Comparison of ENCODE assay signal across 12 cellular contexts in the genomic region with DNA sequence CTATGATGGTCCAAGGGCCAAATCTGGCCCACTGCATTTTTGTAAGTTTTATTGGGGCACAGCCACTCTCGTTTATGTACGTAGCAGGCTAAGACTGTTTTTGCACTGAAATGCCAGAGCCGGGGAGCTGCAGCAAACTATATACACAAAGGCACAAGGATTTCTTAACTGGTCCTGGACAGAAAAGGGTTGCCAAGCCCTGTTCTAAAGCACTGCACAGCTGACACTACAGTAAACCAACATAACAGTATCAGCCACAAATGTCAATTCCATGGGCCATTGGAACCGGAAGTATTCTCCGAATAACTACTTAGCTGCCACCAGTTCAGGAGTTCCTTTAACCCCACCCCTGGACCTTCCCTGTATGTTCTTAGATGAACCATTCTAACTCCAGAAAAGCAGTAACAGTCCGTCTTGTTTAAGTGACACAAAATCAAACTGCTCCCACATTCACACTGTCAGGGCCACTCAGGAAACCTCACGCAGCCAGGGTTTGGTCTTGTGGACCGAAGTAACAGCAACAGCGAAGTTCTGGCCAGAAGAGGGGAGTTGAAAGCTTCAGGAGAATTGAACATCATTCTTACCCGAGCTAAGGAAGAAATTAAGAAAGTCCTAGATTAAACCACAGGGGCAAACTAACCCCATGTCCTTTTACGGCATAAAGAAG. TPM values are rescaled to one million over a fixed set of nuclear protein-coding genes. Genes with fewer than 3 reads are reported as not detected.
DNase-seq lines count a peak whose midpoint lies in the region; ATAC-seq, FAIRE-seq and TF ChIP-seq lines count a peak whose summit lies in the region.
"Had no signal": no experiment of that assay in that cellular context is flagged by ENCODE, and none has a peak within 500 bp of the region (broad histone marks: within the 10 kb centered on the region; RNA-seq: fewer than 3 reads in every experiment).

No MANE protein-coding gene starts in this region.

- TF ChIP-seq CTCF in HepG2 (CRISPR knock-in tag; IDR thresholded peaks at IDR 0.05) (no peak), suprapubic skin (IDR thresholded peaks at IDR 0.05) (no peak)

- DNase-seq in activated CD4-positive, alpha-beta T cell treated with anti-CD3 and anti-CD28 coated beads for 36 hours: no peak
- DNase-seq in activated CD4-positive, alpha-beta T cell treated with anti-CD3 and anti-CD28 coated beads for 1 hour: no peak
- DNase-seq in HepG2 (ENCODE audit: low spot score) (no peak), suprapubic skin (ENCODE audit: low spot score in 2 of 2) (no peak), epidermal melanocyte (ENCODE audit: insufficient read length, low spot score) (no peak), foreskin melanocyte (no peak)
- DNase-seq: activated gamma-delta T cell; NCI-H524; stimulated activated CD4-positive, alpha-beta T cell treated with anti-CD3 and anti-CD28 coated beads, Interleukin-15, amount 100 ng/mL, for 24 hours had no signal

- no peaks in the 10 kb centered on the region for H3K9me3 ChIP-seq in HepG2 (ENCODE audit: low read length)
- no peaks in the 10 kb centered on the region for H3K9me3 ChIP-seq in suprapubic skin

- CTCF ChIA-PET in activated CD4-positive, alpha-beta T cell treated with anti-CD3 and anti-CD28 coated beads for 36 hours (lab: Charles Lee): interaction anchor here (1.2 kb wide), 1 partner anchor 14 kb away, joined by 3 read pairs; no protein-coding TSS in a partner anchor
- CTCF ChIA-PET in HepG2 (lab: Yijun Ruan, JAX; ENCODE audit: low intra/inter-chr PET ratio, low total read pairs): no interaction called here

- intact Hi-C loops in activated CD4-positive, alpha-beta T cell treated with anti-CD3 and anti-CD28 coated beads for 36 hours (cut with DNase I, micrococcal nuclease): no loop called here
- intact Hi-C loops in HepG2 (cut with micrococcal nuclease; ENCODE audit: unreplicated experiment): no loop called here

- H3K27me3 ChIP-seq in HepG2 (ENCODE audit: control insufficient read depth in 1 of 2, insufficient read depth in 2 of 2, low read length in 2 of 2) (no peaks in the 10 kb centered on the region), suprapubic skin (no peaks in the 10 kb centered on the region)

- H3K36me3 Mint-ChIP-seq in activated CD4-positive, alpha-beta T cell treated with anti-CD3 and anti-CD28 coated beads for 36 hours (ENCODE audit: low read depth): peaks cover 13% of the 10 kb centered on the region
- peaks cover 5% of the 10 kb centered on the region for H3K36me3 Mint-ChIP-seq in activated naive CD8-positive, alpha-beta T cell

- peaks cover 51% of the 10 kb centered on the region for H3K4me1 ChIP-seq in HepG2 (ENCODE audit: insufficient read depth, low read length)
- peaks cover 21% of the 10 kb centered on the region for H3K4me1 ChIP-seq in suprapubic skin

- no peak overlapping the region for H3K9ac ChIP-seq in HepG2 (ENCODE audit: insufficient read depth, low read depth, low read length)

- in situ Hi-C loops in HepG2 (cut with HindIII; ENCODE audit: extremely low pct_ligation_motif_present, low pct_unique_long_range_greater_than_20kb): no loop called here

- H3K27ac ChIP-seq in HepG2 (ENCODE audit: extremely low read length, insufficient read depth, low read length) (peak overlapping the region; percentile 29), suprapubic skin (peak overlapping the region; percentile 38)

- no peak for TF ChIP-seq EP300 in HepG2 (IDR thresholded peaks at IDR 0.05; ENCODE audit: low read depth in 2 of 2, low read length in 2 of 2)
- TF ChIP-seq EP300 in HepG2 (CRISPR knock-in tag; IDR thresholded peaks at IDR 0.05; ENCODE audit: borderline replicate concordance): no peak
- TF ChIP-seq EP300 in suprapubic skin (IDR thresholded peaks at IDR 0.05): no peak

- no peak for FAIRE-seq in HepG2 (lab: Jason Lieb, UNC)
- FAIRE-seq: GM19239 had no signal

- ATAC-seq in activated CD4-positive, alpha-beta T cell treated with anti-CD3 and anti-CD28 coated beads for 36 hours: no peak
- no peak for ATAC-seq in HepG2
- ATAC-seq in HG03280 (IDR thresholded peaks at IDR 0.05; ENCODE audit: unreplicated experiment): no peak

- no TSS peak for BruUV-seq in HepG2 (replicated peaks; lab: Mats Ljungman, UMichigan)

- no peak overlapping the region for H3K4me2 ChIP-seq in HepG2 (ENCODE audit: low read depth, low read length)

- no peaks in the 10 kb centered on the region for H3K27me3 Mint-ChIP-seq in activated CD4-positive, alpha-beta T cell treated with anti-CD3 and anti-CD28 coated beads for 36 hours
- no peaks in the 10 kb centered on the region for H3K27me3 Mint-ChIP-seq in activated naive CD8-positive, alpha-beta T cell

- no peak overlapping the region for H3K4me3 Mint-ChIP-seq in activated CD4-positive, alpha-beta T cell treated with anti-CD3 and anti-CD28 coated beads for 36 hours
- H3K4me3 Mint-ChIP-seq in activated naive CD8-positive, alpha-beta T cell: peak overlapping the region; percentile 2

- H3K27ac Mint-ChIP-seq in activated CD4-positive, alpha-beta T cell treated with anti-CD3 and anti-CD28 coated beads for 36 hours: peak overlapping the region; percentile 83
- H3K27ac Mint-ChIP-seq in activated naive CD8-positive, alpha-beta T cell: peak overlapping the region; percentile 89

- TF ChIP-seq RAD21 in HepG2 (CRISPR knock-in tag; IDR thresholded peaks at IDR 0.05): no peak

- POLR2A ChIA-PET in activated CD4-positive, alpha-beta T cell treated with anti-CD3 and anti-CD28 coated beads for 36 hours (lab: Charles Lee): interaction anchor here (0.8 kb wide), 1 partner anchor 10 kb away, joined by 5 read pairs; no protein-coding TSS in a partner anchor
- POLR2A ChIA-PET in HepG2 (lab: Yijun Ruan, JAX): no interaction called here

- no peaks in the 10 kb centered on the region for H3K79me2 ChIP-seq in HepG2 (ENCODE audit: insufficient read depth, low read length)

- no peaks in the 10 kb centered on the region for H3K9me3 Mint-ChIP-seq in activated CD4-positive, alpha-beta T cell treated with anti-CD3 and anti-CD28 coated beads for 36 hours (ENCODE audit: low read depth)
- H3K9me3 Mint-ChIP-seq in activated naive CD8-positive, alpha-beta T cell (ENCODE audit: low read depth): no peaks in the 10 kb centered on the region

- TF ChIP-seq POLR2A in HepG2 (IDR thresholded peaks at IDR 0.05; ENCODE audit: insufficient read depth in 1 of 2, low read depth in 2 of 2, low read length in 2 of 2) (no peak), suprapubic skin (IDR thresholded peaks at IDR 0.05) (no peak)

- no peaks in the 10 kb centered on the region for H4K20me1 ChIP-seq in HepG2 (ENCODE audit: insufficient read depth, low read length)

- no peak overlapping the region for H2AFZ ChIP-seq in HepG2 (ENCODE audit: low read length)

- H3K4me3 ChIP-seq in HepG2 (replicated peaks in 1 of 3; ENCODE audit: insufficient read depth in 1 of 3, low read depth in 2 of 3, low read length in 3 of 3): no peak overlapping the region
- H3K4me3 ChIP-seq in suprapubic skin: no peak overlapping the region

- 85% methylated on average over 11 of the region's 11 CpGs for WGBS in HepG2 (ENCODE audit: low lambda C conversion rate)
- WGBS in suprapubic skin: 78% methylated on average over 11 of the region's 11 CpGs

- H3K36me3 ChIP-seq in HepG2 (replicated peaks in 1 of 2; ENCODE audit: control insufficient read depth in 1 of 2, insufficient read depth in 2 of 2, low read length in 2 of 2) (peaks cover 10 to 26% of the 10 kb centered on the region in 2 experiments; a peak in 4 of 5 replicates), suprapubic skin (peaks cover 35% of the 10 kb centered on the region)

- H3K4me1 Mint-ChIP-seq in activated CD4-positive, alpha-beta T cell treated with anti-CD3 and anti-CD28 coated beads for 36 hours: peaks cover 23% of the 10 kb centered on the region
- H3K4me1 Mint-ChIP-seq in activated naive CD8-positive, alpha-beta T cell (ENCODE audit: low read depth): peaks cover 20% of the 10 kb centered on the region

TF ChIP-seq in HepG2, 621 proteins besides CTCF, POLR2A, EP300 and RAD21 (continues in another document):
- TF ChIP-seq ATF2 (CRISPR knock-in tag; IDR thresholded peaks at IDR 0.05): no peak

RNA-seq across cellular contexts. Expression of gene COQ8A, which starts 49.1 kb away (rescaled TPM):
- total RNA-seq in activated CD4-positive, alpha-beta T cell treated with anti-CD3 and anti-CD28 coated beads for 36 hours: 10 to 100 TPM; 21.3 to 26.9 TPM
- total RNA-seq in HepG2 (2016; rRNA removed; fragmentation: Illumina TruSeq; extraction: Trizol) (63.3 and 88.7 TPM in 2 replicates), suprapubic skin (100 to 1,000 TPM in 1 of 4 donors, 10 to 100 TPM in 3; 41.9 to 113 (median 59.8) TPM)
- 25.9 and 28.8 TPM in 2 replicates for total RNA-seq in HepG2 (2016; cell fraction: cytosol; rRNA removed; fragmentation: Illumina TruSeq; extraction: Trizol; ENCODE audit: low read depth)
- total RNA-seq in HepG2 (2016; cell fraction: insoluble cytoplasmic fraction; rRNA removed; fragmentation: Illumina TruSeq; extraction: Trizol): 60.2 and 93.0 TPM in 2 replicates
- 26.6 and 26.8 TPM in 2 replicates for total RNA-seq in HepG2 (2016; cell fraction: membrane; rRNA removed; fragmentation: Illumina TruSeq; extraction: Trizol)
- 66.7 and 69.0 TPM in 2 replicates for total RNA-seq in HepG2 (2016; cell fraction: nucleus; rRNA removed; fragmentation: Illumina TruSeq; extraction: Trizol)
- 60.4 and 72.2 TPM in 2 replicates for polyA plus RNA-seq in HepG2 (2011; rRNA removed)
- 53.6 and 65.9 TPM in 2 replicates for polyA plus RNA-seq in HepG2 (2011; cell fraction: cytosol; rRNA removed)
- polyA plus RNA-seq in HepG2 (2011; cell fraction: nucleus; rRNA removed): 117 and 151 TPM in 2 replicates
- polyA plus RNA-seq in HepG2 (2012): 69.4 and 75.0 TPM in 2 replicates
- 6.0 and 6.9 TPM in 2 replicates for polyA plus RNA-seq in HepG2 (2016; cell fraction: cytosol; fragmentation: Illumina TruSeq; extraction: Trizol; ENCODE audit: low read depth)
- polyA plus RNA-seq in HepG2 (2016; cell fraction: insoluble cytoplasmic fraction; fragmentation: Illumina TruSeq; extraction: Trizol; ENCODE audit: low read depth): 55.2 and 65.3 TPM in 2 replicates
- polyA plus RNA-seq in HepG2 (2016; cell fraction: membrane; fragmentation: Illumina TruSeq; extraction: Trizol; ENCODE audit: low read depth): 14.1 and 15.8 TPM in 2 replicates
- polyA plus RNA-seq in HepG2 (2016; cell fraction: nucleus; fragmentation: Illumina TruSeq; extraction: Trizol; ENCODE audit: insufficient read depth, low read depth): 146 and 150 TPM in 2 replicates
- polyA minus RNA-seq in HepG2 (2011; rRNA and poly(A)+ RNA removed; ENCODE audit: low replicate concordance): 30.4 and 75.1 TPM in 2 replicates
- 31.1 and 31.3 TPM in 2 replicates for polyA minus RNA-seq in HepG2 (2011; cell fraction: cytosol; rRNA and poly(A)+ RNA removed)
- polyA minus RNA-seq in HepG2 (2011; cell fraction: nucleus; rRNA and poly(A)+ RNA removed): 28.2 and 38.1 TPM in 2 replicates
